1 cellular context compared by ENCODE assay signal in genomic region chr12:57459055-57459749, GRCh38.
A peak's percentile ranks its signal among the peaks of the same experiment; 100 is the strongest.
TF ChIP-seq lines count a peak whose summit lies in the region.

No MANE protein-coding gene starts in this region.

TF ChIP-seq in HEK293, 187 proteins besides CTCF, POLR2A, EP300 and RAD21 (continued from another document and continues in another):
- TF ChIP-seq PRDM10 (tag by site-specific recombination; IDR thresholded peaks at IDR 0.05) (peak; percentile 92), ZSCAN23 (tag by site-specific recombination; IDR thresholded peaks at IDR 0.05) (0 out of 2 replicates have a peak, but pooled peaks have one; percentile 21), KLF10 (tag by site-specific recombination; IDR thresholded peaks at IDR 0.05) (peak; percentile 62), SP7 (tag by site-specific recombination; IDR thresholded peaks at IDR 0.05) (peak; percentile 61), PRDM4 (tag by site-specific recombination; IDR thresholded peaks at IDR 0.05) (0 out of 2 replicates have a peak, but pooled peaks have one; percentile 6), OSR2 (tag by site-specific recombination; IDR thresholded peaks at IDR 0.05) (0 out of 2 replicates have a peak, but pooled peaks have one; percentile 28), ZNF785 (tag by site-specific recombination; IDR thresholded peaks at IDR 0.05) (no peak), ZBTB10 (tag by site-specific recombination; IDR thresholded peaks at IDR 0.05) (peak; percentile 93), ZNF2 (tag by site-specific recombination; IDR thresholded peaks at IDR 0.05) (0 out of 2 replicates have a peak, but pooled peaks have one; percentile 45), ZEB2 (tag by site-specific recombination; IDR thresholded peaks at IDR 0.05) (peak; percentile 82), ZBTB7A (tag by site-specific recombination; IDR thresholded peaks at IDR 0.05; ENCODE audit: low read depth) (0 out of 2 replicates have a peak, but pooled peaks have one; percentile 80), ZNF776 (tag by site-specific recombination; IDR thresholded peaks at IDR 0.05; ENCODE audit: borderline replicate concordance) (no peak), ZBTB44 (tag by site-specific recombination; IDR thresholded peaks at IDR 0.05) (peak; percentile 41; the same call in 1 of the 2 replicates), MZF1 (tag by site-specific recombination; IDR thresholded peaks at IDR 0.05; ENCODE audit: borderline replicate concordance) (peak; percentile 69; the same call in 1 of the 2 replicates), ZNF148 (tag by site-specific recombination; IDR thresholded peaks at IDR 0.05; ENCODE audit: borderline replicate concordance) (no peak), ZNF362 (tag by site-specific recombination; IDR thresholded peaks at IDR 0.05) (no peak), KLF16 (tag by site-specific recombination; IDR thresholded peaks at IDR 0.05) (peak; percentile 6; the same call in 1 of the 2 replicates), ZNF350 (tag by site-specific recombination; IDR thresholded peaks at IDR 0.05) (no peak), ZNF514 (tag by site-specific recombination; IDR thresholded peaks at IDR 0.05) (no peak), ZNF221 (tag by site-specific recombination; IDR thresholded peaks at IDR 0.05; ENCODE audit: borderline replicate concordance) (no peak), MYNN (tag by site-specific recombination; IDR thresholded peaks at IDR 0.05; ENCODE audit: borderline replicate concordance) (no peak), ZNF140 (tag by site-specific recombination; IDR thresholded peaks at IDR 0.05) (no peak), RBAK (tag by site-specific recombination; IDR thresholded peaks at IDR 0.05) (no peak), ZNF341 (tag by site-specific recombination; IDR thresholded peaks at IDR 0.05; ENCODE audit: low read depth) (peak; percentile 62), ZSCAN18 (tag by site-specific recombination; IDR thresholded peaks at IDR 0.05) (no peak), ZXDB (tag by site-specific recombination; IDR thresholded peaks at IDR 0.05) (peak; percentile 47; the same call in 1 of the 2 replicates), ZBTB8A (tag by site-specific recombination; IDR thresholded peaks at IDR 0.05) (peak; percentile 95), ZNF155 (tag by site-specific recombination; IDR thresholded peaks at IDR 0.05) (no peak), ZNF747 (tag by site-specific recombination; IDR thresholded peaks at IDR 0.05) (no peak), BCL11B (tag by site-specific recombination; IDR thresholded peaks at IDR 0.05; ENCODE audit: low read depth) (no peak; the same call in 1 of the 2 replicates), ZNF449 (tag by site-specific recombination; IDR thresholded peaks at IDR 0.05) (no peak; the same call in 1 of the 2 replicates), ZNF843 (tag by site-specific recombination; IDR thresholded peaks at IDR 0.05) (0 out of 2 replicates have a peak, but pooled peaks have one; percentile 47), ZNF664 (tag by site-specific recombination; IDR thresholded peaks at IDR 0.05) (no peak), ZNF404 (tag by site-specific recombination; IDR thresholded peaks at IDR 0.05) (0 out of 2 replicates have a peak, but pooled peaks have one; percentile 16), ZBTB6 (tag by site-specific recombination; IDR thresholded peaks at IDR 0.05) (peak; percentile 88), ZFP37 (tag by site-specific recombination; IDR thresholded peaks at IDR 0.05) (no peak), HOXC10 (CRISPR knock-in tag; IDR thresholded peaks at IDR 0.05) (no peak), ZNF645 (tag by site-specific recombination; IDR thresholded peaks at IDR 0.05) (no peak), ZNF768 (tag by site-specific recombination; IDR thresholded peaks at IDR 0.05) (no peak), PRDM1 (tag by site-specific recombination; IDR thresholded peaks at IDR 0.05) (no peak)
